Comparison of ENCODE assay signal across 9 cellular contexts in genomic region chr10:17756557-17757208, GRCh38. TPM values are rescaled to one million over a fixed set of nuclear protein-coding genes. Genes with fewer than 3 reads are reported as not detected.
DNase-seq lines count a peak whose midpoint lies in the region; ATAC-seq and TF ChIP-seq lines count a peak whose summit lies in the region.
"Had no signal": no experiment of that assay in that cellular context is flagged by ENCODE, and none has a peak within 500 bp of the region (broad histone marks: within the 10 kb centered on the region; RNA-seq: fewer than 3 reads in every experiment).

No MANE protein-coding gene starts in this region.

- H3K27me3 ChIP-seq in Panc1 (ENCODE audit: control insufficient read depth, insufficient read depth, low read length), result no peaks in the 10 kb centered on the region
- H3K27me3 ChIP-seq in right lobe of liver, result no peaks in the 10 kb centered on the region

- H3K27ac Mint-ChIP-seq in nephron progenitor cell, result no peak overlapping the region

- H3K4me3 ChIP-seq in Panc1 (ENCODE audit: low read depth in 2 of 2, low read length in 2 of 2), result peak overlapping the region; percentile 5 to 6
- no peak overlapping the region for H3K4me3 ChIP-seq in right lobe of liver

- intact Hi-C loops in Panc1 (cut with micrococcal nuclease; ENCODE audit: unreplicated experiment), result no loop called here
- intact Hi-C loops in right lobe of liver (cut with DNase I), result no loop called here

- peaks cover 9% of the 10 kb centered on the region for H3K9me3 Mint-ChIP-seq in nephron progenitor cell

- no peaks in the 10 kb centered on the region for H3K9me3 ChIP-seq in Panc1 (ENCODE audit: control insufficient read depth, insufficient read depth, low read depth, low read length)
- no peaks in the 10 kb centered on the region for H3K9me3 ChIP-seq in right lobe of liver

- ATAC-seq in GM18907 (IDR thresholded peaks at IDR 0.05; ENCODE audit: unreplicated experiment), result peak; percentile 95
- ATAC-seq in HG02678 (IDR thresholded peaks at IDR 0.05; ENCODE audit: unreplicated experiment), result peak; percentile 93
- ATAC-seq in Panc1, result peak; percentile 75
- peak; percentile 66 to 83 (median 73) for ATAC-seq in right lobe of liver

- no peaks in the 10 kb centered on the region for H3K4me1 ChIP-seq in Panc1 (ENCODE audit: control insufficient read depth, insufficient read depth, low read length)
- H3K4me1 ChIP-seq in right lobe of liver, result no peaks in the 10 kb centered on the region

- CTCF ChIA-PET in Panc1 (lab: Charles Lee), result no interaction called here

- H3K27ac ChIP-seq in Panc1 (ENCODE audit: low read length) (peak overlapping the region; percentile 64; the same call in 1 of the 2 replicates), right lobe of liver (peak overlapping the region in 1 of 3 donors; percentile 26)

- TF ChIP-seq POLR2A in right lobe of liver (IDR thresholded peaks at IDR 0.05), result no peak

- no peaks in the 10 kb centered on the region for H3K36me3 ChIP-seq in Panc1 (ENCODE audit: control insufficient read depth, insufficient read depth, low read length)
- H3K36me3 ChIP-seq in right lobe of liver, result no peaks in the 10 kb centered on the region

- H3K4me3 Mint-ChIP-seq in nephron progenitor cell, result no peak overlapping the region

- no peak for TF ChIP-seq CTCF in Panc1 (IDR thresholded peaks at IDR 0.05)
- no peak for TF ChIP-seq CTCF in right lobe of liver (IDR thresholded peaks at IDR 0.05)
- TF ChIP-seq CTCF in nephron progenitor cell (IDR thresholded peaks at IDR 0.05), result no peak

- no peaks in the 10 kb centered on the region for H3K27me3 Mint-ChIP-seq in nephron progenitor cell (ENCODE audit: low read depth, poor library complexity)

- H3K36me3 Mint-ChIP-seq in nephron progenitor cell (ENCODE audit: low read depth), result no peaks in the 10 kb centered on the region

- in situ Hi-C loops in Panc1 (cut with HindIII; ENCODE audit: low pct_unique_long_range_greater_than_20kb, low sequenced_read_pairs), result no loop called here

- no peak for DNase-seq in Panc1 (ENCODE audit: low read depth, low spot score)
- no peak for DNase-seq in right lobe of liver
- no peak for DNase-seq in nephron progenitor cell
- DNase-seq in activated effector memory CD4-positive, alpha-beta T cell treated with Interleukin-2 at 50 U/mL for 16 hours, result no peak
- DNase-seq in cortex of kidney (lab: John Stamatoyannopoulos, UW), result no peak
- DNase-seq in SIG-M5 (lab: John Stamatoyannopoulos, UW), result no peak
- DNase-seq: left cardiac atrium had no signal

- POLR2A ChIA-PET in Panc1 (lab: Charles Lee), result no interaction called here

- WGBS in right lobe of liver (ENCODE audit: insufficient coverage, low coverage, low lambda C conversion rate, missing lambda C conversion rate), result 48% methylated on average over 7 of the region's 7 CpGs

- no TSS peak for BruUV-seq in Panc1 (replicated peaks; lab: Mats Ljungman, UMichigan)

- H3K4me1 Mint-ChIP-seq in nephron progenitor cell, result peaks cover 12% of the 10 kb centered on the region

RNA-seq across cellular contexts. Expression of gene TMEM236, which starts 4.7 kb away (rescaled TPM):
- 0.05 TPM for total RNA-seq in Panc1 (2021; ENCODE audit: unreplicated experiment)
- not detected for polyA plus RNA-seq in Panc1 (2012; ENCODE audit: insufficient read length)
- total RNA-seq in right lobe of liver, result under 1 TPM; 0.06 to 0.20 (median 0.13) TPM

RNA-seq across cellular contexts. Expression of gene MRC1, which starts 52.5 kb away (rescaled TPM):
- total RNA-seq in Panc1 (2021; ENCODE audit: unreplicated experiment), result 0.21 TPM
- not detected for polyA plus RNA-seq in Panc1 (2012; ENCODE audit: insufficient read length)
- 10 to 100 TPM in 5 of 6 experiments, 1 to 10 TPM in 1; 9.8 to 44.8 (median 34.0) TPM for total RNA-seq in right lobe of liver

Comparison
In these comparisons a context has a peak if more than half of its experiments do, and no peak if none do; other contexts are left out.
1. H3K4me3 ChIP-seq: peak in Panc1 (2 of 2); none in right lobe of liver (0 of 3).
2. Peak in every context shown above with its lines, with median percentiles within 50 percentile points of each other: ATAC-seq.